17 cellular contexts compared by ENCODE assay signal in genomic region chrX:29561417-29561816, GRCh38.
DNase-seq lines count a peak whose midpoint lies in the region; ATAC-seq and TF ChIP-seq lines count a peak whose summit lies in the region.
"Had no signal": no experiment of that assay in that cellular context is flagged by ENCODE, and none has a peak within 500 bp of the region (broad histone marks: within the 10 kb centered on the region; RNA-seq: fewer than 3 reads in every experiment).

No MANE protein-coding gene starts in this region.

- no peak for ATAC-seq in HG02981 (IDR thresholded peaks at IDR 0.05; ENCODE audit: unreplicated experiment)
- ATAC-seq in activated CD8-positive, alpha-beta T cell treated with anti-CD3 and anti-CD28 coated beads, Interleukin-2, amount 10 ng/mL, durations not matched to agents 7 days and 5 days, result no peak

- H3K9me3 Mint-ChIP-seq in activated naive CD4-positive, alpha-beta T cell treated with anti-CD3 and anti-CD28 coated beads, Interleukin-2, amount 10 ng/mL, durations not matched to agents 7 days and 5 days, result peaks cover 5% of the 10 kb centered on the region
- H3K9me3 Mint-ChIP-seq in activated CD8-positive, alpha-beta T cell treated with anti-CD3 and anti-CD28 coated beads, Interleukin-2, amount 10 ng/mL, durations not matched to agents 7 days and 5 days (ENCODE audit: insufficient read depth), result no peaks in the 10 kb centered on the region

- TF ChIP-seq CTCF in AG09319 (IDR thresholded peaks at IDR 0.05; ENCODE audit: low read depth, low read length) (no peak), choroid plexus epithelial cell (conservative IDR thresholded peaks at IDR 0.05; ENCODE audit: low read depth, low read length) (no peak), fibroblast of villous mesenchyme (IDR thresholded peaks at IDR 0.05; ENCODE audit: insufficient read depth, low read depth, low read length) (no peak)

- H3K4me3 ChIP-seq in choroid plexus epithelial cell (ENCODE audit: low read depth, low read length) (no peak overlapping the region), fibroblast of villous mesenchyme (ENCODE audit: low read depth, low read length) (no peak overlapping the region)
- H3K4me3 ChIP-seq: PC-9, SJCRH30 had no signal

- H3K4me3 Mint-ChIP-seq in activated naive CD4-positive, alpha-beta T cell treated with anti-CD3 and anti-CD28 coated beads, Interleukin-2, amount 10 ng/mL, durations not matched to agents 7 days and 5 days, result no peak overlapping the region
- no peak overlapping the region for H3K4me3 Mint-ChIP-seq in activated CD8-positive, alpha-beta T cell treated with anti-CD3 and anti-CD28 coated beads, Interleukin-2, amount 10 ng/mL, durations not matched to agents 7 days and 5 days
- H3K4me3 Mint-ChIP-seq: B cell; CD4-positive, CD25-positive, alpha-beta regulatory T cell had no signal

- H3K4me1 Mint-ChIP-seq in activated naive CD4-positive, alpha-beta T cell treated with anti-CD3 and anti-CD28 coated beads, Interleukin-2, amount 10 ng/mL, durations not matched to agents 7 days and 5 days, result no peaks in the 10 kb centered on the region
- H3K4me1 Mint-ChIP-seq in activated CD8-positive, alpha-beta T cell treated with anti-CD3 and anti-CD28 coated beads, Interleukin-2, amount 10 ng/mL, durations not matched to agents 7 days and 5 days (ENCODE audit: low read depth), result no peaks in the 10 kb centered on the region
- H3K4me1 Mint-ChIP-seq: B cell; CD4-positive, CD25-positive, alpha-beta regulatory T cell had no signal

- CTCF ChIA-PET in activated naive CD4-positive, alpha-beta T cell treated with anti-CD3 and anti-CD28 coated beads, Interleukin-2, amount 10 ng/mL, durations not matched to agents 7 days and 5 days (lab: Charles Lee), result no interaction called here
- CTCF ChIA-PET in activated CD8-positive, alpha-beta T cell treated with anti-CD3 and anti-CD28 coated beads, Interleukin-2, amount 10 ng/mL, durations not matched to agents 7 days and 5 days (lab: Charles Lee), result no interaction called here

- DNase-seq in AG09319 (ENCODE audit: extremely low read depth, low read depth), result peak; percentile 5
- peak; percentile 4 for DNase-seq in LoVo (ENCODE audit: low spot score)
- DNase-seq in choroid plexus epithelial cell (ENCODE audit: low read depth), result peak; percentile 48
- DNase-seq in fibroblast of villous mesenchyme (ENCODE audit: low read depth), result peak; percentile 20
- DNase-seq in activated naive CD4-positive, alpha-beta T cell treated with anti-CD3 and anti-CD28 coated beads, Interleukin-2, amount 10 ng/mL, durations not matched to agents 7 days and 5 days, result no peak
- DNase-seq in activated CD8-positive, alpha-beta T cell treated with anti-CD3 and anti-CD28 coated beads, Interleukin-2, amount 10 ng/mL, durations not matched to agents 7 days and 5 days, result no peak
- DNase-seq in hippocampal formation (lab: John Stamatoyannopoulos, UW), result no peak
- DNase-seq: CD4-positive, CD25-positive, alpha-beta regulatory T cell; DMS53; NCI-H1436; NCI-H2029 treated with DMSO at 0.1 percent for 48 hours; NCI-H510A; NCI-H82; PC-9; SJCRH30 had no signal

- H3K36me3 Mint-ChIP-seq in activated naive CD4-positive, alpha-beta T cell treated with anti-CD3 and anti-CD28 coated beads, Interleukin-2, amount 10 ng/mL, durations not matched to agents 7 days and 5 days, result no peaks in the 10 kb centered on the region
- no peaks in the 10 kb centered on the region for H3K36me3 Mint-ChIP-seq in activated CD8-positive, alpha-beta T cell treated with anti-CD3 and anti-CD28 coated beads, Interleukin-2, amount 10 ng/mL, durations not matched to agents 7 days and 5 days (ENCODE audit: low read depth)
- H3K36me3 Mint-ChIP-seq: CD4-positive, CD25-positive, alpha-beta regulatory T cell had no signal

- H3K27ac Mint-ChIP-seq in activated naive CD4-positive, alpha-beta T cell treated with anti-CD3 and anti-CD28 coated beads, Interleukin-2, amount 10 ng/mL, durations not matched to agents 7 days and 5 days, result no peak overlapping the region
- H3K27ac Mint-ChIP-seq in activated CD8-positive, alpha-beta T cell treated with anti-CD3 and anti-CD28 coated beads, Interleukin-2, amount 10 ng/mL, durations not matched to agents 7 days and 5 days, result no peak overlapping the region
- H3K27ac Mint-ChIP-seq: B cell; CD4-positive, CD25-positive, alpha-beta regulatory T cell had no signal

- no peaks in the 10 kb centered on the region for H3K27me3 Mint-ChIP-seq in activated naive CD4-positive, alpha-beta T cell treated with anti-CD3 and anti-CD28 coated beads, Interleukin-2, amount 10 ng/mL, durations not matched to agents 7 days and 5 days
- no peaks in the 10 kb centered on the region for H3K27me3 Mint-ChIP-seq in activated CD8-positive, alpha-beta T cell treated with anti-CD3 and anti-CD28 coated beads, Interleukin-2, amount 10 ng/mL, durations not matched to agents 7 days and 5 days (ENCODE audit: low read depth)
- H3K27me3 Mint-ChIP-seq: B cell; CD4-positive, CD25-positive, alpha-beta regulatory T cell had no signal

- POLR2A ChIA-PET in activated CD8-positive, alpha-beta T cell treated with anti-CD3 and anti-CD28 coated beads, Interleukin-2, amount 10 ng/mL, durations not matched to agents 7 days and 5 days (lab: Charles Lee), result no interaction called here

Comparison
In these comparisons a context has a peak if more than half of its experiments do, and no peak if none do; other contexts are left out.
1. DNase-seq: peak in AG09319 (single experiment), LoVo (single experiment), choroid plexus epithelial cell (single experiment) and fibroblast of villous mesenchyme (single experiment); none in activated naive CD4-positive, alpha-beta T cell treated with anti-CD3 and anti-CD28 coated beads, Interleukin-2, amount 10 ng/mL, durations not matched to agents 7 days and 5 days (single experiment), activated CD8-positive, alpha-beta T cell treated with anti-CD3 and anti-CD28 coated beads, Interleukin-2, amount 10 ng/mL, durations not matched to agents 7 days and 5 days (single experiment) and hippocampal formation (0 of 2).